9 cellular contexts compared by ENCODE assay signal in genomic region chr10:7756360-7756992, GRCh38. TPM values are rescaled to one million over a fixed set of nuclear protein-coding genes. Genes with fewer than 3 reads are reported as not detected.
DNase-seq lines count a peak whose midpoint lies in the region; ATAC-seq and TF ChIP-seq lines count a peak whose summit lies in the region.
"Had no signal": no experiment of that assay in that cellular context is flagged by ENCODE, and none has a peak within 500 bp of the region (broad histone marks: within the 10 kb centered on the region; RNA-seq: fewer than 3 reads in every experiment).

No MANE protein-coding gene starts in this region.

- H3K4me1 Mint-ChIP-seq in activated CD8-positive, alpha-beta T cell treated with anti-CD3 and anti-CD28 coated beads for 36 hours (ENCODE audit: low read depth), result no peaks in the 10 kb centered on the region
- H3K4me1 Mint-ChIP-seq: activated B cell treated with CpG ODN at 0.5 μM for 24 hours, nephron had no signal

- peaks cover 38% of the 10 kb centered on the region for H3K36me3 Mint-ChIP-seq in activated CD8-positive, alpha-beta T cell treated with anti-CD3 and anti-CD28 coated beads for 36 hours (ENCODE audit: low read depth)

- CTCF ChIA-PET in activated CD8-positive, alpha-beta T cell treated with anti-CD3 and anti-CD28 coated beads for 36 hours (lab: Charles Lee), result interaction anchor here (1.2 to 1.4 kb wide), 5 partner anchors 10 to 1546 kb away, joined by 3 to 7 read pairs (median 4); no protein-coding TSS in a partner anchor

- TF ChIP-seq RAD21 in Ishikawa (IDR thresholded peaks at IDR 0.05; ENCODE audit: low read depth), result peak; percentile 39; the same call in 1 of the 2 replicates

- no peaks in the 10 kb centered on the region for H3K9me3 Mint-ChIP-seq in activated CD8-positive, alpha-beta T cell treated with anti-CD3 and anti-CD28 coated beads for 36 hours
- H3K9me3 Mint-ChIP-seq: activated B cell treated with CpG ODN at 0.5 μM for 24 hours had no signal

- POLR2A ChIA-PET in activated CD8-positive, alpha-beta T cell treated with anti-CD3 and anti-CD28 coated beads for 36 hours (lab: Charles Lee), result interaction anchor here (0.8 kb wide), 1 partner anchor 332 kb away, joined by 3 read pairs; no protein-coding TSS in a partner anchor

- TF ChIP-seq CTCF in GM10266 (IDR thresholded peaks at IDR 0.05; ENCODE audit: control insufficient read depth, insufficient read depth, low read depth, missing control alignments), result peak; percentile 55
- peak; percentile 59 for TF ChIP-seq CTCF in activated CD8-positive, alpha-beta T cell treated with anti-CD3 and anti-CD28 coated beads for 36 hours (IDR thresholded peaks at IDR 0.05)

- no peak overlapping the region for H3K27ac Mint-ChIP-seq in activated CD8-positive, alpha-beta T cell treated with anti-CD3 and anti-CD28 coated beads for 36 hours
- H3K27ac Mint-ChIP-seq: activated B cell treated with CpG ODN at 0.5 μM for 24 hours, nephron had no signal

- H3K27me3 Mint-ChIP-seq in activated CD8-positive, alpha-beta T cell treated with anti-CD3 and anti-CD28 coated beads for 36 hours, result no peaks in the 10 kb centered on the region
- H3K27me3 Mint-ChIP-seq: activated B cell treated with CpG ODN at 0.5 μM for 24 hours had no signal

- no peak overlapping the region for H3K4me3 Mint-ChIP-seq in activated CD8-positive, alpha-beta T cell treated with anti-CD3 and anti-CD28 coated beads for 36 hours
- H3K4me3 Mint-ChIP-seq: activated B cell treated with CpG ODN at 0.5 μM for 24 hours, nephron had no signal

- intact Hi-C loops in activated CD8-positive, alpha-beta T cell treated with anti-CD3 and anti-CD28 coated beads for 36 hours (cut with micrococcal nuclease), result no loop called here

- DNase-seq in GM10266 (ENCODE audit: extremely low spot score) (peak; percentile 19), iris pigment epithelial cell (ENCODE audit: low read depth) (peak; percentile 35), NCI-H1930 (lab: John Stamatoyannopoulos, UW) (no peak), ecto neural progenitor cell (ENCODE audit: low spot score) (no peak)
- peak; percentile 49 for DNase-seq in activated CD8-positive, alpha-beta T cell treated with anti-CD3 and anti-CD28 coated beads for 36 hours
- DNase-seq: activated B cell treated with CpG ODN at 0.5 μM for 24 hours had no signal

- no peak for TF ChIP-seq EP300 in Ishikawa (IDR thresholded peaks at IDR 0.05; ENCODE audit: borderline replicate concordance)

- peak; percentile 66 for ATAC-seq in activated CD8-positive, alpha-beta T cell treated with anti-CD3 and anti-CD28 coated beads for 36 hours
- no peak for ATAC-seq in GM21737 (IDR thresholded peaks at IDR 0.05; ENCODE audit: unreplicated experiment)

TF ChIP-seq in Ishikawa, 13 proteins besides CTCF, POLR2A, EP300 and RAD21:
- no peak for TF ChIP-seq CREB1 (IDR thresholded peaks at IDR 0.05; ENCODE audit: low read depth)

RNA-seq across cellular contexts. Expression of gene KIN, which starts 31.3 kb away (rescaled TPM):
- 10 to 100 TPM; 10.7 to 12.6 TPM for total RNA-seq in activated CD8-positive, alpha-beta T cell treated with anti-CD3 and anti-CD28 coated beads for 36 hours

RNA-seq across cellular contexts. Expression of gene ATP5F1C, which starts 31.5 kb away (rescaled TPM):
- 100 to 1,000 TPM; 282 to 292 TPM for total RNA-seq in activated CD8-positive, alpha-beta T cell treated with anti-CD3 and anti-CD28 coated beads for 36 hours

RNA-seq across cellular contexts. Expression of gene ITIH2, which starts 53.4 kb away (rescaled TPM):
- not detected for total RNA-seq in activated CD8-positive, alpha-beta T cell treated with anti-CD3 and anti-CD28 coated beads for 36 hours
- total RNA-seq: activated B cell treated with CpG ODN at 0.5 μM for 24 hours had no signal

Comparison
In these comparisons a context has a peak if more than half of its experiments do, and no peak if none do; other contexts are left out.
1. DNase-seq: peak in GM10266 (single experiment), activated CD8-positive, alpha-beta T cell treated with anti-CD3 and anti-CD28 coated beads for 36 hours (single experiment) and iris pigment epithelial cell (single experiment); none in NCI-H1930 (0 of 2) and ecto neural progenitor cell (single experiment).